In the genomic region with DNA sequence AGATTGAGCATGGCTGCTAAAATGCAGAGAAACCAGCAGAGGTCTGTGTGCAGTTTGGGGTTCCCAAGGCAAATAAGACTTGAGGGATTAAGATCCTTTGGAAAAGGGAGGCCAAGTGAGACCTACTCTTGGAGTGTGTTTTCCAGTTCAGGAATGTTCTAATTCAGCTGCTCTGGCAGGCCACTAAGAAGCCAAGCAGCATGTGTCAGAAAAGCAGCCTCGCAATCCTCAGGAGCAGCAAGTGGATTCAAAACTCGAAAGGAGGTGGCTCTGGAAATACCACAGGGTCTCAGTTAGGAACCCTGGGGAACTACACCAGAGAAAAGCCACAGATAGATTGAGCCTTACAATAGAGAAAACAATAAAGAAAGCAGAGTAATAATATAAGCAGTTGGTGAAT, we compare ENCODE assay signal across 21 cellular contexts.
DNase-seq lines count a peak whose midpoint lies in the region; ATAC-seq, FAIRE-seq and TF ChIP-seq lines count a peak whose summit lies in the region.
"Had no signal": no experiment of that assay in that cellular context is flagged by ENCODE, and none has a peak within 500 bp of the region (broad histone marks: within the 10 kb centered on the region; RNA-seq: fewer than 3 reads in every experiment).

No MANE protein-coding gene starts in this region.

- peaks cover 15% of the 10 kb centered on the region for H3K4me1 ChIP-seq in iPS-15b (ENCODE audit: control insufficient read depth, insufficient read depth, low read length)
- H3K4me1 ChIP-seq: esophagus muscularis mucosa, spleen had no signal

- ATAC-seq in sciatic nerve (peak; percentile 28), HG02678 (IDR thresholded peaks at IDR 0.05; ENCODE audit: unreplicated experiment) (no peak), GM19463 (IDR thresholded peaks at IDR 0.05; ENCODE audit: unreplicated experiment) (no peak)
- ATAC-seq: activated T-cell treated with anti-CD3 and anti-CD28 coated beads, Interleukin-2, amount 50 U/mL, for 72 hours; stimulated activated effector memory CD8-positive, alpha-beta T cell treated with anti-CD3 and anti-CD28 coated beads, Interleukin-12 subunit alpha, Interleukin-12 subunit beta, amount 100 ng/mL, for 72 hours had no signal

- no peaks in the 10 kb centered on the region for H3K9me3 ChIP-seq in iPS-15b (ENCODE audit: control insufficient read depth, insufficient read depth, low read length)
- H3K9me3 ChIP-seq: esophagus muscularis mucosa, spleen, tibial nerve had no signal

- H3K36me3 ChIP-seq in bronchial epithelial cell (ENCODE audit: control insufficient read depth, insufficient read depth, low read length): no peaks in the 10 kb centered on the region
- H3K36me3 ChIP-seq in iPS-15b (ENCODE audit: control insufficient read depth, insufficient read depth, low read length): no peaks in the 10 kb centered on the region
- H3K36me3 ChIP-seq: esophagus muscularis mucosa, spleen, tibial nerve had no signal

- H3K27me3 ChIP-seq in bronchial epithelial cell (ENCODE audit: control insufficient read depth, insufficient read depth, low read length) (no peaks in the 10 kb centered on the region), iPS-15b (ENCODE audit: control insufficient read depth, insufficient read depth, low read length) (no peaks in the 10 kb centered on the region)
- H3K27me3 ChIP-seq: esophagus muscularis mucosa, spleen, tibial nerve had no signal

- peak; percentile 13 for FAIRE-seq in bronchial epithelial cell (lab: Jason Lieb, UNC)
- FAIRE-seq: GM12891 had no signal

- H3K9ac ChIP-seq in iPS-15b (ENCODE audit: low read depth, low read length): peak overlapping the region; percentile 5

- TF ChIP-seq CTCF in bronchial epithelial cell (IDR thresholded peaks at IDR 0.05; ENCODE audit: insufficient read depth, low read length, severe bottlenecking): no peak

- no peak overlapping the region for H3K4me3 ChIP-seq in bronchial epithelial cell (ENCODE audit: low read depth, low read length)
- H3K4me3 ChIP-seq in iPS-15b (ENCODE audit: low read depth, low read length): no peak overlapping the region
- H3K4me3 ChIP-seq: esophagus muscularis mucosa, spleen, tibial nerve had no signal

- intact Hi-C loops in sciatic nerve (cut with DNase I): no loop called here

- peak; percentile 1 for DNase-seq in LHCN-M2 (ENCODE audit: low read depth)
- DNase-seq in bronchial epithelial cell (ENCODE audit: low read depth): no peak
- DNase-seq in sciatic nerve (ENCODE audit: low spot score): no peak
- DNase-seq in activated CD4-positive, CD25-positive, alpha-beta regulatory T cell treated with anti-CD3 and anti-CD28 coated beads, Interleukin-2, amount 50 U/mL, for 72 hours: no peak
- DNase-seq: activated naive CD8-positive, alpha-beta T cell treated with anti-CD3 and anti-CD28 coated beads for 36 hours; activated T-cell treated with anti-CD3 and anti-CD28 coated beads, Interleukin-2, amount 50 U/mL, for 72 hours; Calu3; caudate nucleus; IMR-90; NCI-H1048; NCI-H2107; NCI-H748 treated with DMSO at 0.1 percent for 48 hours; RPMI8226; spleen had no signal
